Comparison of ENCODE assay signal across 8 cellular contexts in genomic region chr2:208062113-208062512, GRCh38. TPM values are rescaled to one million over a fixed set of nuclear protein-coding genes. Genes with fewer than 3 reads are reported as not detected.
DNase-seq lines count a peak whose midpoint lies in the region; ATAC-seq and TF ChIP-seq lines count a peak whose summit lies in the region.

No MANE protein-coding gene starts in this region.

- H3K36me3 ChIP-seq in HAP-1 (replicated peaks) (no peaks in the 10 kb centered on the region), SK-N-SH (replicated peaks in 1 of 2; ENCODE audit: control insufficient read depth in 1 of 2, insufficient read depth in 2 of 2, low read length in 1 of 2) (no peaks in the 10 kb centered on the region), suprapubic skin (no peaks in the 10 kb centered on the region), H7 (replicated peaks; ENCODE audit: control insufficient read depth, insufficient read depth, low read length) (no peaks in the 10 kb centered on the region)

- in situ Hi-C loops in HAP-1 (cut with MboI; ENCODE audit: low sequenced_read_pairs) = no loop called here

- H3K4me3 ChIP-seq in HAP-1 = no peak overlapping the region
- no peak overlapping the region; a peak in 1 of 4 replicates for H3K4me3 ChIP-seq in SK-N-SH (ENCODE audit: low read depth in 2 of 2, low read length in 1 of 2)
- no peak overlapping the region for H3K4me3 ChIP-seq in suprapubic skin
- H3K4me3 ChIP-seq in H7 (ENCODE audit: insufficient read depth, low read depth, low read length) = no peak overlapping the region

- H3K9me3 ChIP-seq in HAP-1 = no peaks in the 10 kb centered on the region; the same call in 1 of the 2 replicates
- H3K9me3 ChIP-seq in SK-N-SH = no peaks in the 10 kb centered on the region
- H3K9me3 ChIP-seq in suprapubic skin = no peaks in the 10 kb centered on the region

- ATAC-seq in GM21576 (IDR thresholded peaks at IDR 0.05; ENCODE audit: unreplicated experiment) (no peak), GM18517 (IDR thresholded peaks at IDR 0.05; ENCODE audit: unreplicated experiment) (no peak)

- DNase-seq in HAP-1 (ENCODE audit: low spot score in 2 of 2) (peak; percentile 46 to 51), SK-N-SH (no peak), iPS DF 19.7 (ENCODE audit: low read depth, low spot score) (peak; percentile 23), suprapubic skin (ENCODE audit: low spot score in 2 of 2) (no peak), H7 (no peak)

- CTCF ChIA-PET in SK-N-SH (lab: Yijun Ruan, JAX) = interaction anchor here (2.3 to 4.5 kb wide), 2 partner anchors 10 to 316 kb away, joined by 8 to 25 read pairs; no protein-coding TSS in a partner anchor

- no peaks in the 10 kb centered on the region for H3K79me2 ChIP-seq in SK-N-SH (ENCODE audit: insufficient read depth)

- 52% methylated on average over 4 of the region's 4 CpGs for WGBS in SK-N-SH (ENCODE audit: low lambda C conversion rate)
- 46% methylated on average over 4 of the region's 4 CpGs for WGBS in suprapubic skin

- H3K27ac ChIP-seq in C4-2B = no peak overlapping the region
- H3K27ac ChIP-seq in SK-N-SH (ENCODE audit: low read depth in 2 of 2, low read length in 1 of 2) = peak overlapping the region in 1 of 2 experiments; percentile 28; a peak in 1 of 4 replicates
- H3K27ac ChIP-seq in suprapubic skin = no peak overlapping the region

- peak; percentile 66 for TF ChIP-seq RAD21 in SK-N-SH (IDR thresholded peaks at IDR 0.05; ENCODE audit: low read length)

- no peak overlapping the region for H3K9ac ChIP-seq in SK-N-SH

- TF ChIP-seq CTCF in C4-2B (conservative IDR thresholded peaks at IDR 0.05) = peak; percentile 61
- TF ChIP-seq CTCF in SK-N-SH (IDR thresholded peaks at IDR 0.05) = peak; percentile 51
- no peak for TF ChIP-seq CTCF in suprapubic skin (IDR thresholded peaks at IDR 0.05)

- TF ChIP-seq POLR2A in suprapubic skin (IDR thresholded peaks at IDR 0.05) = no peak

- H3K27me3 ChIP-seq in HAP-1 (ENCODE audit: low read depth) (no peaks in the 10 kb centered on the region), SK-N-SH (ENCODE audit: insufficient read depth) (no peaks in the 10 kb centered on the region), suprapubic skin (no peaks in the 10 kb centered on the region), H7 (ENCODE audit: control insufficient read depth, insufficient read depth, low read length) (no peaks in the 10 kb centered on the region)

- no peak overlapping the region for H3K4me2 ChIP-seq in SK-N-SH

- no peaks in the 10 kb centered on the region for H3F3A ChIP-seq in SK-N-SH (replicated peaks; ENCODE audit: insufficient read depth)

- H3K4me1 ChIP-seq in HAP-1 = no peaks in the 10 kb centered on the region
- H3K4me1 ChIP-seq in SK-N-SH (ENCODE audit: control insufficient read depth in 1 of 2, insufficient read depth in 2 of 2, low read depth in 1 of 2, low read length in 1 of 2) = peaks cover 0 to 4% of the 10 kb centered on the region in 2 experiments; a peak in 2 of 4 replicates
- H3K4me1 ChIP-seq in suprapubic skin = no peaks in the 10 kb centered on the region

- no peaks in the 10 kb centered on the region for H4K20me1 ChIP-seq in SK-N-SH (ENCODE audit: insufficient read depth)

- no peak for TF ChIP-seq EP300 in SK-N-SH (IDR thresholded peaks at IDR 0.05; ENCODE audit: borderline replicate concordance in 1 of 2, low read depth in 1 of 2, low read length in 1 of 2)
- no peak for TF ChIP-seq EP300 in suprapubic skin (IDR thresholded peaks at IDR 0.05)

- H2AFZ ChIP-seq in SK-N-SH (ENCODE audit: low read depth) = no peak overlapping the region

- H3K9me2 ChIP-seq in SK-N-SH = no peaks in the 10 kb centered on the region

- POLR2A ChIA-PET in SK-N-SH (lab: Yijun Ruan, JAX) = no interaction called here

TF ChIP-seq in SK-N-SH, 30 proteins besides CTCF, POLR2A, EP300 and RAD21:
- TF ChIP-seq MXI1 (IDR thresholded peaks at IDR 0.05; ENCODE audit: low read depth, low read length) (no peak), USF1 (IDR thresholded peaks at IDR 0.05; ENCODE audit: borderline replicate concordance, low read depth) (no peak), RCOR1 (IDR thresholded peaks at IDR 0.05; ENCODE audit: low read length) (no peak)

RNA-seq across cellular contexts. Expression of gene PLEKHM3, which starts 36.8 kb away (rescaled TPM):
- 1.9 and 2.1 TPM in 2 replicates for polyA plus RNA-seq in SK-N-SH (2012; rRNA removed)
- 2.6 and 2.9 TPM in 2 replicates for polyA plus RNA-seq in SK-N-SH (2012; cell fraction: cytosol; rRNA removed)
- polyA plus RNA-seq in SK-N-SH (2012; cell fraction: nucleus; rRNA removed) = 1.7 and 1.8 TPM in 2 replicates
- total RNA-seq in suprapubic skin = 10 to 100 TPM; 14.9 to 28.3 (median 21.0) TPM
- total RNA-seq in H7 (2014; rRNA removed; shearing (Covaris generic)) = 5.1 and 5.3 TPM in 2 replicates

Comparison
In these comparisons a context has a peak if more than half of its experiments do, and no peak if none do; other contexts are left out.
1. CTCF ChIP-seq: peak in C4-2B (single experiment) and SK-N-SH (single experiment); none in suprapubic skin (0 of 2).
2. DNase-seq: peak in HAP-1 (2 of 2) and iPS DF 19.7 (single experiment); none in SK-N-SH (single experiment), suprapubic skin (0 of 2) and H7 (single experiment).